In the genomic region with DNA sequence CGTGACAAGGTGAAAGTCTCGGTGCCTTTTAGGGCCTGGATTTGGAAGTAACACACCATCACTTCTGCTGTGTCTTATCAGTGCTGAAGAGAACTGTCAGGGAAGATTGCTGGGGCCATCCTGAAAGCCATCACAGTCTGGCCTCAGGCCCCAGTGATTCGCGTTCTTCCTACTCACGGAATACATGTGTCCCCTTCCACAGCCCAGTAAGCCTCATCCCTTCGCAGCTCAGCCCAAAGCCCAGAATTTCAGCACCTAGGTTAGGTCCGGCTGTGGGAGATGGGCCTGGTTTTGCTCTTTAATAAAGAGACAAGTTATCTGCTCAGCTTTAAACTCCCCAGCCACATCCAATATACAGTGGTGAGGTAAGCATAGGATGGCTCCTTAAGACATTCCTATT, we compare ENCODE assay signal across 34 cellular contexts.
"Had no signal": no experiment of that assay in that cellular context is flagged by ENCODE, and none has a peak within 500 bp of the region (broad histone marks: within the 10 kb centered on the region; RNA-seq: fewer than 3 reads in every experiment).

No MANE protein-coding gene starts in this region.

- H3K4me1 ChIP-seq: ascending aorta, breast epithelium, colonic mucosa, foreskin keratinocyte, gastrocnemius medialis, heart left ventricle had no signal

- DNase-seq: activated B cell treated with CpG ODN at 0.5 μM for 24 hours; activated CD4-positive, alpha-beta memory T cell treated with anti-CD3 and anti-CD28 coated beads, Interleukin-2, amount 10 ng/mL, durations not matched to agents 7 days and 5 days; activated CD4-positive, alpha-beta T cell treated with anti-CD3 and anti-CD28 coated beads for 48 hours; activated CD4-positive, alpha-beta T cell treated with anti-CD3 and anti-CD28 coated beads, Interleukin-2, amount 50 U/mL, for 4 hours; activated CD8-positive, alpha-beta memory T cell treated with anti-CD3 and anti-CD28 coated beads, Interleukin-2, amount 50 U/mL, for 4 hours; activated effector memory CD4-positive, alpha-beta T cell treated with anti-CD3 and anti-CD28 coated beads, Interleukin-2, amount 50 U/mL, for 16 hours; activated naive CD4-positive, alpha-beta T cell treated with anti-CD3 and anti-CD28 coated beads for 36 hours; activated naive CD8-positive, alpha-beta T cell treated with anti-CD3 and anti-CD28 coated beads for 36 hours; activated naive CD8-positive, alpha-beta T cell treated with anti-CD3 and anti-CD28 coated beads, Interleukin-2, amount 50 U/mL, for 24 hours; activated T-cell treated with anti-CD3 and anti-CD28 coated beads, Interleukin-2, amount 50 U/mL, for 1 hour; activated T-cell treated with anti-CD3 and anti-CD28 coated beads, Interleukin-2, amount 50 U/mL, for 48 hours; central memory CD4-positive, alpha-beta T cell; cerebellar nuclear complex; colonic mucosa; effector memory CD4-positive, alpha-beta T cell; endodermal cell; foreskin keratinocyte; gastrocnemius medialis; glutamatergic neuron; heart left ventricle; T-helper 1 cell; T-helper 17 cell; T1000; WERI-Rb-1 had no signal

- ATAC-seq: activated CD4-positive, CD25-positive, alpha-beta regulatory T cell treated with anti-CD3 and anti-CD28 coated beads, Interleukin-2, amount 50 U/mL, for 24 hours; activated naive CD8-positive, alpha-beta T cell treated with anti-CD3 and anti-CD28 coated beads, Interleukin-2, amount 50 U/mL, for 24 hours; esophagus mucosa; foreskin keratinocyte; gastrocnemius medialis; heart left ventricle; T-helper 17 cell had no signal

- H3K27ac ChIP-seq: ascending aorta, breast epithelium, cardiac muscle cell, colonic mucosa, foreskin keratinocyte, gastrocnemius medialis, heart left ventricle, WERI-Rb-1 had no signal

- H3K27me3 ChIP-seq: ascending aorta, breast epithelium, colonic mucosa, foreskin keratinocyte, gastrocnemius medialis had no signal

- H3K9me3 Mint-ChIP-seq: activated B cell treated with CpG ODN at 0.5 μM for 24 hours; activated CD4-positive, alpha-beta memory T cell treated with anti-CD3 and anti-CD28 coated beads, Interleukin-2, amount 10 ng/mL, durations not matched to agents 7 days and 5 days; activated naive CD4-positive, alpha-beta T cell treated with anti-CD3 and anti-CD28 coated beads for 36 hours; activated naive CD4-positive, alpha-beta T cell treated with anti-CD3 and anti-CD28 coated beads, Interleukin-2, amount 50 U/mL, for 24 hours; activated naive CD8-positive, alpha-beta T cell treated with anti-CD3 and anti-CD28 coated beads for 36 hours; activated naive CD8-positive, alpha-beta T cell treated with anti-CD3 and anti-CD28 coated beads, Interleukin-2, amount 50 U/mL, for 24 hours; activated T-helper 1 cell treated with anti-CD3 and anti-CD28 coated beads, Interleukin-12 subunit alpha, Interleukin-12 subunit beta, Interleukin-2, Interleukin-4 antibody, amounts not matched to agents 30 ng/mL and 10 ng/mL and 1 ng/mL, durations not matched to agents 14 hours and 24 hours and 36 hours; activated T-helper 2 cell treated with anti-CD3 and anti-CD28 coated beads, Interferon-gamma antibody, Interleukin-2, Interleukin-4, amounts not matched to agents 10 μg/mL and 5 μg/mL and 100 μg/mL, durations not matched to agents 14 hours and 24 hours and 36 hours; endodermal cell; T-helper 2 cell treated with Interferon-gamma antibody and Interleukin-4, amounts not matched to agents 5 μg/mL and 100 μg/mL, for 36 hours had no signal

- H3K36me3 Mint-ChIP-seq: activated naive CD4-positive, alpha-beta T cell treated with anti-CD3 and anti-CD28 coated beads, Interleukin-2, amount 50 U/mL, for 24 hours; activated naive CD8-positive, alpha-beta T cell treated with anti-CD3 and anti-CD28 coated beads for 36 hours; brain had no signal

- H3K36me3 ChIP-seq: ascending aorta, breast epithelium, cardiac muscle cell, colonic mucosa, gastrocnemius medialis, heart left ventricle, WERI-Rb-1 had no signal

- H3K27me3 Mint-ChIP-seq: activated B cell treated with CpG ODN at 0.5 μM for 24 hours; activated naive CD8-positive, alpha-beta T cell treated with anti-CD3 and anti-CD28 coated beads, Interleukin-2, amount 50 U/mL, for 24 hours had no signal

- H3K4me3 ChIP-seq: ascending aorta, breast epithelium, cardiac muscle cell, colonic mucosa, gastrocnemius medialis, heart left ventricle had no signal

- H3K4me1 Mint-ChIP-seq: activated B cell treated with CpG ODN at 0.5 μM for 24 hours; activated CD4-positive, alpha-beta memory T cell treated with anti-CD3 and anti-CD28 coated beads, Interleukin-2, amount 10 ng/mL, durations not matched to agents 7 days and 5 days; activated naive CD4-positive, alpha-beta T cell treated with anti-CD3 and anti-CD28 coated beads, Interleukin-2, amount 50 U/mL, for 24 hours; activated naive CD8-positive, alpha-beta T cell treated with anti-CD3 and anti-CD28 coated beads for 36 hours; activated naive CD8-positive, alpha-beta T cell treated with anti-CD3 and anti-CD28 coated beads, Interleukin-2, amount 50 U/mL, for 24 hours; brain; endodermal cell; T-helper 17 cell had no signal

- H3K4me3 Mint-ChIP-seq: activated B cell treated with CpG ODN at 0.5 μM for 24 hours; activated CD4-positive, alpha-beta memory T cell treated with anti-CD3 and anti-CD28 coated beads, Interleukin-2, amount 10 ng/mL, durations not matched to agents 7 days and 5 days; activated naive CD4-positive, alpha-beta T cell treated with anti-CD3 and anti-CD28 coated beads for 36 hours; activated naive CD4-positive, alpha-beta T cell treated with anti-CD3 and anti-CD28 coated beads, Interleukin-2, amount 50 U/mL, for 24 hours; activated naive CD8-positive, alpha-beta T cell treated with anti-CD3 and anti-CD28 coated beads for 36 hours; activated naive CD8-positive, alpha-beta T cell treated with anti-CD3 and anti-CD28 coated beads, Interleukin-2, amount 50 U/mL, for 24 hours; activated T-helper 1 cell treated with anti-CD3 and anti-CD28 coated beads, Interleukin-12 subunit alpha, Interleukin-12 subunit beta, Interleukin-2, Interleukin-4 antibody, amounts not matched to agents 30 ng/mL and 10 ng/mL and 1 ng/mL, durations not matched to agents 14 hours and 24 hours and 36 hours; brain; endodermal cell; T-helper 17 cell; T-helper 2 cell treated with Interferon-gamma antibody and Interleukin-4, amounts not matched to agents 5 μg/mL and 100 μg/mL, for 36 hours had no signal

- H3K9me3 ChIP-seq: colonic mucosa, gastrocnemius medialis had no signal

- H3K27ac Mint-ChIP-seq: activated B cell treated with CpG ODN at 0.5 μM for 24 hours; activated CD4-positive, alpha-beta memory T cell treated with anti-CD3 and anti-CD28 coated beads, Interleukin-2, amount 10 ng/mL, durations not matched to agents 7 days and 5 days; activated naive CD4-positive, alpha-beta T cell treated with anti-CD3 and anti-CD28 coated beads for 36 hours; activated naive CD4-positive, alpha-beta T cell treated with anti-CD3 and anti-CD28 coated beads, Interleukin-2, amount 50 U/mL, for 24 hours; activated naive CD8-positive, alpha-beta T cell treated with anti-CD3 and anti-CD28 coated beads for 36 hours; activated naive CD8-positive, alpha-beta T cell treated with anti-CD3 and anti-CD28 coated beads, Interleukin-2, amount 50 U/mL, for 24 hours; activated T-helper 1 cell treated with anti-CD3 and anti-CD28 coated beads, Interleukin-12 subunit alpha, Interleukin-12 subunit beta, Interleukin-2, Interleukin-4 antibody, amounts not matched to agents 30 ng/mL and 10 ng/mL and 1 ng/mL, durations not matched to agents 14 hours and 24 hours and 36 hours; activated T-helper 2 cell treated with anti-CD3 and anti-CD28 coated beads, Interferon-gamma antibody, Interleukin-2, Interleukin-4, amounts not matched to agents 10 μg/mL and 5 μg/mL and 100 μg/mL, durations not matched to agents 14 hours and 24 hours and 36 hours; brain; endodermal cell; T-helper 17 cell; T-helper 2 cell treated with Interferon-gamma antibody and Interleukin-4, amounts not matched to agents 5 μg/mL and 100 μg/mL, for 36 hours had no signal
